ENCODE assay signal across 8 cellular contexts in genomic region chr9:27528886-27529315, GRCh38. TPM values are rescaled to one million over a fixed set of nuclear protein-coding genes. Genes with fewer than 3 reads are reported as not detected.
DNase-seq lines count a peak whose midpoint lies in the region; ATAC-seq and TF ChIP-seq lines count a peak whose summit lies in the region.

No MANE protein-coding gene starts in this region.

- TF ChIP-seq EP300 in neural cell (conservative IDR thresholded peaks at IDR 0.05; ENCODE audit: poor library complexity, severe bottlenecking) (no peak), tibial nerve (IDR thresholded peaks at IDR 0.05) (no peak)

- H3K36me3 ChIP-seq in MM.1S (replicated peaks; ENCODE audit: insufficient read depth, low read length) (no peaks in the 10 kb centered on the region), neural cell (ENCODE audit: insufficient read depth, low read length) (no peaks in the 10 kb centered on the region), tibial nerve (no peaks in the 10 kb centered on the region)

- H3K79me2 ChIP-seq in MM.1S (ENCODE audit: low read length), result no peaks in the 10 kb centered on the region
- H3K79me2 ChIP-seq in neural cell (replicated peaks; ENCODE audit: insufficient read depth, low read length), result peaks cover 7% of the 10 kb centered on the region

- H3K27ac Mint-ChIP-seq in activated T-helper 2 cell treated with anti-CD3 and anti-CD28 coated beads, Interferon-gamma antibody, Interleukin-2, Interleukin-4, amounts not matched to agents 10 μg/mL and 5 μg/mL and 100 μg/mL, durations not matched to agents 14 hours and 24 hours and 36 hours, result peak overlapping the region; percentile 46

- H4K20me1 ChIP-seq in MM.1S (ENCODE audit: insufficient read depth, low read length) (no peaks in the 10 kb centered on the region), neural cell (ENCODE audit: insufficient read depth) (no peaks in the 10 kb centered on the region)

- peak overlapping the region; percentile 59 for H3K4me2 ChIP-seq in MM.1S (ENCODE audit: low read depth, low read length)
- peak overlapping the region; percentile 76 for H3K4me2 ChIP-seq in neural cell (ENCODE audit: low read length)

- H3K4me1 ChIP-seq in MM.1S (ENCODE audit: low read length) (no peaks in the 10 kb centered on the region), tibial nerve (peaks cover 0 to 36% (median 4%) of the 10 kb centered on the region in 4 donors)

- no peaks in the 10 kb centered on the region for H3K36me3 Mint-ChIP-seq in activated T-helper 2 cell treated with anti-CD3 and anti-CD28 coated beads, Interferon-gamma antibody, Interleukin-2, Interleukin-4, amounts not matched to agents 10 μg/mL and 5 μg/mL and 100 μg/mL, durations not matched to agents 14 hours and 24 hours and 36 hours (ENCODE audit: low read depth)

- H3K4me3 Mint-ChIP-seq in activated T-helper 2 cell treated with anti-CD3 and anti-CD28 coated beads, Interferon-gamma antibody, Interleukin-2, Interleukin-4, amounts not matched to agents 10 μg/mL and 5 μg/mL and 100 μg/mL, durations not matched to agents 14 hours and 24 hours and 36 hours (ENCODE audit: low read depth), result peak overlapping the region; percentile 85

- H3F3A ChIP-seq in MM.1S (ENCODE audit: insufficient read depth, low read length), result no peaks in the 10 kb centered on the region
- H3F3A ChIP-seq in neural cell (ENCODE audit: insufficient read depth, low read length, poor library complexity, severe bottlenecking), result peaks cover 3% of the 10 kb centered on the region

- peaks cover 6% of the 10 kb centered on the region for H3K4me1 Mint-ChIP-seq in activated T-helper 2 cell treated with anti-CD3 and anti-CD28 coated beads, Interferon-gamma antibody, Interleukin-2, Interleukin-4, amounts not matched to agents 10 μg/mL and 5 μg/mL and 100 μg/mL, durations not matched to agents 14 hours and 24 hours and 36 hours (ENCODE audit: low read depth)

- H3K9me2 ChIP-seq in MM.1S (replicated peaks; ENCODE audit: insufficient read depth, low read length) (no peaks in the 10 kb centered on the region), neural cell (ENCODE audit: insufficient read depth, low read length) (no peaks in the 10 kb centered on the region)

- TF ChIP-seq POLR2A in tibial nerve (IDR thresholded peaks at IDR 0.05), result no peak

- TF ChIP-seq CTCF in MM.1S (IDR thresholded peaks at IDR 0.05; ENCODE audit: low read length) (no peak), foreskin fibroblast (IDR thresholded peaks at IDR 0.05; ENCODE audit: low read depth, low read length) (no peak), neural cell (IDR thresholded peaks at IDR 0.05; ENCODE audit: poor library complexity, severe bottlenecking) (no peak), tibial nerve (IDR thresholded peaks at IDR 0.05) (no peak)

- WGBS in tibial nerve, 2 donors, result 0 to 1% methylated on average over 22 to 25 of the region's 25 CpGs

- H3K27me3 ChIP-seq in MM.1S (replicated peaks; ENCODE audit: insufficient read depth, low read length) (no peaks in the 10 kb centered on the region), neural cell (ENCODE audit: insufficient read depth, low read depth, low read length) (peaks cover 7% of the 10 kb centered on the region), tibial nerve (no peaks in the 10 kb centered on the region)

- H3K9ac ChIP-seq in MM.1S (ENCODE audit: low read length) (peak overlapping the region; percentile 33; the same call in 1 of the 2 replicates), neural cell (ENCODE audit: low read length) (peak overlapping the region; percentile 64)

- peaks cover 33% of the 10 kb centered on the region for H3K27me3 Mint-ChIP-seq in activated T-helper 2 cell treated with anti-CD3 and anti-CD28 coated beads, Interferon-gamma antibody, Interleukin-2, Interleukin-4, amounts not matched to agents 10 μg/mL and 5 μg/mL and 100 μg/mL, durations not matched to agents 14 hours and 24 hours and 36 hours (ENCODE audit: low read depth)

- DNase-seq in EH (ENCODE audit: low read depth), result peak; percentile 5
- no peak for DNase-seq in MM.1S
- peak; percentile 19 for DNase-seq in activated T-helper 2 cell treated with anti-CD3 and anti-CD28 coated beads, Interferon-gamma antibody, Interleukin-2, Interleukin-4, amounts not matched to agents 10 μg/mL and 5 μg/mL and 100 μg/mL, durations not matched to agents 14 hours and 24 hours and 36 hours (ENCODE audit: low spot score)
- DNase-seq in foreskin fibroblast, result peak in 1 of 2 donors; percentile 38
- DNase-seq in tibial nerve (ENCODE audit: low spot score in 2 of 2), result peak; percentile 29 to 30
- DNase-seq in NCI-H2081 treated with DMSO at 0.1 percent for 48 hours (lab: John Stamatoyannopoulos, UW), result no peak

- ATAC-seq in GM21786 (IDR thresholded peaks at IDR 0.05; ENCODE audit: unreplicated experiment), result peak; percentile 34

- H3K27ac ChIP-seq in MM.1S (ENCODE audit: low read length), result no peak overlapping the region
- no peak overlapping the region for H3K27ac ChIP-seq in neural cell (ENCODE audit: low read length)
- H3K27ac ChIP-seq in tibial nerve, result peak overlapping the region; percentile 72 to 98 (median 89)

- peak overlapping the region; percentile 63 for H3K4me3 ChIP-seq in MM.1S (ENCODE audit: low read length)
- peak overlapping the region; percentile 54 to 65 for H3K4me3 ChIP-seq in foreskin fibroblast (ENCODE audit: low read depth in 1 of 2, low read length in 2 of 2)
- H3K4me3 ChIP-seq in neural cell (ENCODE audit: low read length), result peak overlapping the region; percentile 81
- peak overlapping the region; percentile 76 to 84 (median 80) for H3K4me3 ChIP-seq in tibial nerve

- H3K9me3 ChIP-seq in MM.1S (replicated peaks; ENCODE audit: insufficient read depth, low read length), result no peaks in the 10 kb centered on the region
- H3K9me3 ChIP-seq in neural cell (ENCODE audit: low read length), result no peaks in the 10 kb centered on the region
- H3K9me3 ChIP-seq in tibial nerve, result no peaks in the 10 kb centered on the region

- intact Hi-C loops in activated T-helper 2 cell treated with anti-CD3 and anti-CD28 coated beads, Interferon-gamma antibody, Interleukin-2, Interleukin-4, amounts not matched to agents 10 μg/mL and 5 μg/mL and 100 μg/mL, durations not matched to agents 14 hours and 24 hours and 36 hours (cut with micrococcal nuclease), result loop anchor here (1.0 to 5.0 kb wide), 4 partner anchors 30 to 196 kb away; partner anchors contain the start of gene C9orf72

- no peak for TF ChIP-seq RAD21 in neural cell (conservative IDR thresholded peaks at IDR 0.05)

- no peaks in the 10 kb centered on the region for H3K9me3 Mint-ChIP-seq in activated T-helper 2 cell treated with anti-CD3 and anti-CD28 coated beads, Interferon-gamma antibody, Interleukin-2, Interleukin-4, amounts not matched to agents 10 μg/mL and 5 μg/mL and 100 μg/mL, durations not matched to agents 14 hours and 24 hours and 36 hours

- peak overlapping the region; percentile 67; the same call in 1 of the 2 replicates for H2AFZ ChIP-seq in MM.1S (ENCODE audit: low read length)
- peak overlapping the region; percentile 16 for H2AFZ ChIP-seq in neural cell (ENCODE audit: low read depth, low read length)

TF ChIP-seq in neural cell, 6 proteins besides CTCF, POLR2A, EP300 and RAD21:
- TF ChIP-seq MXI1 (conservative IDR thresholded peaks at IDR 0.05; ENCODE audit: poor library complexity, severe bottlenecking) (no peak), REST (IDR thresholded peaks at IDR 0.05; ENCODE audit: borderline replicate concordance) (no peak), EZH2 (IDR thresholded peaks at IDR 0.05; ENCODE audit: borderline replicate concordance, insufficient read depth, low read length, poor library complexity, severe bottlenecking) (no peak), TAF1 (IDR thresholded peaks at IDR 0.05; ENCODE audit: low read depth) (no peak), POLR2AphosphoS5 (IDR thresholded peaks at IDR 0.05) (no peak), SMC3 (conservative IDR thresholded peaks at IDR 0.05; ENCODE audit: poor library complexity) (no peak)

RNA-seq across cellular contexts. Expression of gene MOB3B, which starts 0.7 kb away (rescaled TPM):
- total RNA-seq in activated T-helper 2 cell treated with anti-CD3 and anti-CD28 coated beads, Interferon-gamma antibody, Interleukin-2, Interleukin-4, amounts not matched to agents 10 μg/mL and 5 μg/mL and 100 μg/mL, durations not matched to agents 14 hours and 24 hours and 36 hours, result 0.94 and 1.3 TPM in 2 replicates
- 1.8 and 2.2 TPM in 2 replicates for polyA plus RNA-seq in neural cell
- polyA minus RNA-seq in neural cell, result 2.9 and 3.9 TPM in 2 replicates
- total RNA-seq in tibial nerve, result 10 to 100 TPM; 16.2 to 23.7 (median 19.7) TPM

RNA-seq across cellular contexts. Expression of gene IFNK, which starts 4.8 kb away (rescaled TPM):
- not detected in 2 replicates for total RNA-seq in activated T-helper 2 cell treated with anti-CD3 and anti-CD28 coated beads, Interferon-gamma antibody, Interleukin-2, Interleukin-4, amounts not matched to agents 10 μg/mL and 5 μg/mL and 100 μg/mL, durations not matched to agents 14 hours and 24 hours and 36 hours
- polyA plus RNA-seq in neural cell, result not detected in 2 replicates
- polyA minus RNA-seq in neural cell, result not detected in 2 replicates
- not detected for total RNA-seq in tibial nerve

RNA-seq across cellular contexts. Expression of gene C9orf72, which starts 44.4 kb away (rescaled TPM):
- total RNA-seq in activated T-helper 2 cell treated with anti-CD3 and anti-CD28 coated beads, Interferon-gamma antibody, Interleukin-2, Interleukin-4, amounts not matched to agents 10 μg/mL and 5 μg/mL and 100 μg/mL, durations not matched to agents 14 hours and 24 hours and 36 hours, result 6.2 and 6.8 TPM in 2 replicates
- 146 and 166 TPM in 2 replicates for polyA plus RNA-seq in neural cell
- polyA minus RNA-seq in neural cell, result 121 and 135 TPM in 2 replicates
- 10 to 100 TPM; 19.0 to 23.8 (median 20.7) TPM for total RNA-seq in tibial nerve

Comparison
In these comparisons a context has a peak if more than half of its experiments do, and no peak if none do; other contexts are left out.
1. DNase-seq: peak in EH (single experiment), activated T-helper 2 cell treated with anti-CD3 and anti-CD28 coated beads, Interferon-gamma antibody, Interleukin-2, Interleukin-4, amounts not matched to agents 10 μg/mL and 5 μg/mL and 100 μg/mL, durations not matched to agents 14 hours and 24 hours and 36 hours (single experiment) and tibial nerve (2 of 2); none in MM.1S (single experiment) and NCI-H2081 treated with DMSO at 0.1 percent for 48 hours (single experiment).
2. H3K27ac ChIP-seq: peak in tibial nerve (4 of 4); none in MM.1S (single experiment) and neural cell (single experiment).
3. Peak in every context shown above with its lines, with median percentiles within 50 percentile points of each other: H3K4me3 ChIP-seq.